Comparison of ENCODE assay signal across 15 cellular contexts in the genomic region with DNA sequence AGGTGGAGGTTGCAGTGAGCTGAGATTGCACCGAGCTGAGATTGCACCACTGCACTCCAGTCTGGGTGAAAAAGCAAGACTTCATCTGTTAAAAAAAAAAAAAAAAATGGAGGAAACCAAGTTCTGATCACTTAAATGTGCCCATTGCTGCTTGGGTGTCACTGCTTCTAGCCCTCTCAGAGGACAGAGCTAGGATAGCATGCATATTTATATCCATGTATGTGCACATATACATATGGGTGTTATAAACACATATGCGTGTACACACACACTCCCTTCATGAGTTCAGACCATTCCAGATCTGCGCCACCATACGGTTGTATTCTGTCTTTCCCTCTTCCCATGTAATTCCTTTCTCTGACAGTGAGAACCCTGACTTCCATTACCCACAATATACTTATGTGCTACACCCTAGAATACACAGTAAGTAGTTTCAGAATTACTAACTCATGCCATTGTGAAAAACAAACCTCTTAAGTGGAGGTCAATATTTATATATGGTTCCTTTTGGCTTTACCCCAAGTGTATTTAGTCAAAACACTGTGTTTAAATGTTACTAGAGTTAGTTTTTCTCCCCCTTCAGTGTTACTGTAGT.
DNase-seq lines count a peak whose midpoint lies in the region; ATAC-seq, FAIRE-seq and TF ChIP-seq lines count a peak whose summit lies in the region.
"Had no signal": no experiment of that assay in that cellular context is flagged by ENCODE, and none has a peak within 500 bp of the region (broad histone marks: within the 10 kb centered on the region; RNA-seq: fewer than 3 reads in every experiment).

No MANE protein-coding gene starts in this region.

- peaks cover 14% of the 10 kb centered on the region for H3K4me1 ChIP-seq in body of pancreas
- H3K4me1 ChIP-seq: breast epithelium had no signal

- TF ChIP-seq POLR2A in body of pancreas (IDR thresholded peaks at IDR 0.05): no peak

- H3K9me3 ChIP-seq in body of pancreas: no peaks in the 10 kb centered on the region
- H3K9me3 ChIP-seq: breast epithelium, gastroesophageal sphincter had no signal

- intact Hi-C loops in body of pancreas (cut with DNase I): no loop called here

- ATAC-seq in HG03066 (IDR thresholded peaks at IDR 0.05; ENCODE audit: low read depth, unreplicated experiment): peak; percentile 72
- no peak for ATAC-seq in body of pancreas
- ATAC-seq: gastroesophageal sphincter, GM23338 had no signal

- H3K27ac ChIP-seq in body of pancreas: no peak overlapping the region
- H3K27ac ChIP-seq: breast epithelium, gastroesophageal sphincter had no signal

- in situ Hi-C loops in KBM-7 (cut with MboI; ENCODE audit: low pct_unique_long_range_greater_than_20kb, low sequenced_read_pairs): no loop called here

- H3K36me3 ChIP-seq in body of pancreas (replicated peaks in 1 of 2; ENCODE audit: insufficient read depth in 1 of 2, low read depth in 2 of 2): no peaks in the 10 kb centered on the region
- H3K36me3 ChIP-seq: breast epithelium had no signal

- H3K4me3 ChIP-seq in body of pancreas: no peak overlapping the region
- H3K4me3 ChIP-seq: breast epithelium, gastroesophageal sphincter, GM23338 had no signal

- TF ChIP-seq CTCF in body of pancreas (IDR thresholded peaks at IDR 0.05) (no peak), GM20000 (IDR thresholded peaks at IDR 0.05; ENCODE audit: extremely low read depth, missing control alignments) (no peak)

- H3K27me3 ChIP-seq in body of pancreas: no peaks in the 10 kb centered on the region
- H3K27me3 ChIP-seq: breast epithelium, gastroesophageal sphincter had no signal

- peak; percentile 67 for DNase-seq in DMS153 treated with DMSO at 0.1 percent for 48 hours (lab: John Stamatoyannopoulos, UW; ENCODE audit: unreplicated experiment)
- DNase-seq in GM19239 (ENCODE audit: insufficient read length, low spot score): no peak
- DNase-seq in NCI-H774 (lab: John Stamatoyannopoulos, UW): peak; percentile 67
- DNase-seq in body of pancreas: no peak
- DNase-seq in stimulated activated CD4-positive, alpha-beta T cell treated with anti-CD3 and anti-CD28 coated beads, Interleukin-15, amount 100 ng/mL, for 24 hours: no peak
- DNase-seq in GM20000 (ENCODE audit: low spot score): no peak
- DNase-seq in KBM-7: no peak
- DNase-seq: activated CD4-positive, alpha-beta memory T cell treated with anti-CD3 and anti-CD28 coated beads, Interleukin-2, amount 10 ng/mL, durations not matched to agents 7 days and 5 days; NCI-H524 treated with DMSO at 0.1 percent for 48 hours; stimulated activated CD4-positive, alpha-beta T cell treated with anti-CD3 and anti-CD28 coated beads, Interleukin-2, amount 100 ng/mL, for 24 hours; T-helper 9 cell had no signal

- peak; percentile 31 for FAIRE-seq in GM19239 (lab: Jason Lieb, UNC)

- 87 to 89% methylated on average over 4 of the region's 4 CpGs for WGBS in body of pancreas, 2 donors

Comparison
In these comparisons a context has a peak if more than half of its experiments do, and no peak if none do; other contexts are left out.
1. DNase-seq: peak in DMS153 treated with DMSO at 0.1 percent for 48 hours (single experiment) and NCI-H774 (single experiment); none in GM19239 (single experiment), body of pancreas (0 of 4), stimulated activated CD4-positive, alpha-beta T cell treated with anti-CD3 and anti-CD28 coated beads, Interleukin-15, amount 100 ng/mL, for 24 hours (single experiment), GM20000 (single experiment) and KBM-7 (single experiment).